ENCODE assay signal across 1 cellular context in the genomic region with DNA sequence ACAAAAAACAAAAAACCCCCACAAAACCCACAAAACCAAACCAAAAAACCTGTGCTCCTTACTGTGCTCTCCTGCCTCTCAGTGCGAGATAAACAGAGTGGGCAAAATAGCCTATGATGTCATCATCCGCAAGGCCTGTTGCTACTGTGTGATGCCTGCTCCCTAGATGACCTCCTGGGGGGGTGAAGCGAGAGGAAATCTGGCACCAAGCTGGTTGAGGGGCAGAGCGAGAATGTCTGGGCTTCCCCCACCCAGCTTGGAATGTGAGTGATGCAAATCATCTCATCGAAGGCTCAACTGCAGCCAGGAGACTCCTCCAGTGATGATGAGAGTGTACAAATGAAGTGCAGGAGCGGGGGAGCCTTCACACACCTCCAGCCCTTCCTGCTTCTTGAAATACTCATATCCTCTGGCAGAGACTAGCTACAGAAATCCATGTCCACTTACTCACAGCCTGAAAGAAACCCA.
TF ChIP-seq lines count a peak whose summit lies in the region.

No MANE protein-coding gene starts in this region.

TF ChIP-seq in GM12878, 131 proteins besides CTCF, POLR2A, EP300 and RAD21 (continues in another document):
- TF ChIP-seq, protein P1, sequence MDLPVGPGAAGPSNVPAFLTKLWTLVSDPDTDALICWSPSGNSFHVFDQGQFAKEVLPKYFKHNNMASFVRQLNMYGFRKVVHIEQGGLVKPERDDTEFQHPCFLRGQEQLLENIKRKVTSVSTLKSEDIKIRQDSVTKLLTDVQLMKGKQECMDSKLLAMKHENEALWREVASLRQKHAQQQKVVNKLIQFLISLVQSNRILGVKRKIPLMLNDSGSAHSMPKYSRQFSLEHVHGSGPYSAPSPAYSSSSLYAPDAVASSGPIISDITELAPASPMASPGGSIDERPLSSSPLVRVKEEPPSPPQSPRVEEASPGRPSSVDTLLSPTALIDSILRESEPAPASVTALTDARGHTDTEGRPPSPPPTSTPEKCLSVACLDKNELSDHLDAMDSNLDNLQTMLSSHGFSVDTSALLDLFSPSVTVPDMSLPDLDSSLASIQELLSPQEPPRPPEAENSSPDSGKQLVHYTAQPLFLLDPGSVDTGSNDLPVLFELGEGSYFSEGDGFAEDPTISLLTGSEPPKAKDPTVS (IDR thresholded peaks at IDR 0.05; ENCODE audit: low read depth, low read length), result no peak
- TF ChIP-seq BMI1 (IDR thresholded peaks at IDR 0.05; ENCODE audit: borderline replicate concordance) (no peak), BACH1 (IDR thresholded peaks at IDR 0.05; ENCODE audit: borderline replicate concordance) (no peak), NFXL1 (IDR thresholded peaks at IDR 0.05; ENCODE audit: borderline replicate concordance) (no peak), CHD1 (IDR thresholded peaks at IDR 0.05; ENCODE audit: low read depth, low read length) (no peak), ZZZ3 (IDR thresholded peaks at IDR 0.05; ENCODE audit: control insufficient read depth, insufficient read length, low read depth) (no peak), MTA3 (IDR thresholded peaks at IDR 0.05; ENCODE audit: borderline replicate concordance, low read length) (no peak), ZBED1 (IDR thresholded peaks at IDR 0.05; ENCODE audit: borderline replicate concordance) (no peak), DPF2 (IDR thresholded peaks at IDR 0.05) (no peak), PAX5 (IDR thresholded peaks at IDR 0.05; ENCODE audit: borderline replicate concordance, low read depth, low read length) (peak; percentile 38; the same call in 1 of the 2 replicates), FOS (IDR thresholded peaks at IDR 0.05; ENCODE audit: borderline replicate concordance, extremely low read depth, insufficient read length) (no peak), ETV6 (conservative IDR thresholded peaks at IDR 0.05 in 1 of 2, IDR thresholded peaks at IDR 0.05 in 1 of 2; ENCODE audit: borderline replicate concordance in 1 of 2, low read depth in 1 of 2) (no peak), POU2F2 (IDR thresholded peaks at IDR 0.05; ENCODE audit: borderline replicate concordance, low read depth, low read length) (0 out of 3 replicates have a peak, but pooled peaks have one; percentile 35), IRF4 (IDR thresholded peaks at IDR 0.05; ENCODE audit: low read depth, low read length) (no peak), HDGF (IDR thresholded peaks at IDR 0.05) (no peak), EED (IDR thresholded peaks at IDR 0.05; ENCODE audit: low read depth) (0 out of 2 replicates have a peak, but pooled peaks have one; percentile 32)
- TF ChIP-seq, protein P2, sequence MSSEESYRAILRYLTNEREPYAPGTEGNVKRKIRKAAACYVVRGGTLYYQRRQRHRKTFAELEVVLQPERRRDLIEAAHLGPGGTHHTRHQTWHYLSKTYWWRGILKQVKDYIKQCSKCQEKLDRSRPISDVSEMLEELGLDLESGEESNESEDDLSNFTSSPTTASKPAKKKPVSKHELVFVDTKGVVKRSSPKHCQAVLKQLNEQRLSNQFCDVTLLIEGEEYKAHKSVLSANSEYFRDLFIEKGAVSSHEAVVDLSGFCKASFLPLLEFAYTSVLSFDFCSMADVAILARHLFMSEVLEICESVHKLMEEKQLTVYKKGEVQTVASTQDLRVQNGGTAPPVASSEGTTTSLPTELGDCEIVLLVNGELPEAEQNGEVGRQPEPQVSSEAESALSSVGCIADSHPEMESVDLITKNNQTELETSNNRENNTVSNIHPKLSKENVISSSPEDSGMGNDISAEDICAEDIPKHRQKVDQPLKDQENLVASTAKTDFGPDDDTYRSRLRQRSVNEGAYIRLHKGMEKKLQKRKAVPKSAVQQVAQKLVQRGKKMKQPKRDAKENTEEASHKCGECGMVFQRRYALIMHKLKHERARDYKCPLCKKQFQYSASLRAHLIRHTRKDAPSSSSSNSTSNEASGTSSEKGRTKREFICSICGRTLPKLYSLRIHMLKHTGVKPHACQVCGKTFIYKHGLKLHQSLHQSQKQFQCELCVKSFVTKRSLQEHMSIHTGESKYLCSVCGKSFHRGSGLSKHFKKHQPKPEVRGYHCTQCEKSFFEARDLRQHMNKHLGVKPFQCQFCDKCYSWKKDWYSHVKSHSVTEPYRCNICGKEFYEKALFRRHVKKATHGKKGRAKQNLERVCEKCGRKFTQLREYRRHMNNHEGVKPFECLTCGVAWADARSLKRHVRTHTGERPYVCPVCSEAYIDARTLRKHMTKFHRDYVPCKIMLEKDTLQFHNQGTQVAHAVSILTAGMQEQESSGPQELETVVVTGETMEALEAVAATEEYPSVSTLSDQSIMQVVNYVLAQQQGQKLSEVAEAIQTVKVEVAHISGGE (CRISPR knock-in tag; IDR thresholded peaks at IDR 0.05), result no peak
- TF ChIP-seq, protein P3, sequence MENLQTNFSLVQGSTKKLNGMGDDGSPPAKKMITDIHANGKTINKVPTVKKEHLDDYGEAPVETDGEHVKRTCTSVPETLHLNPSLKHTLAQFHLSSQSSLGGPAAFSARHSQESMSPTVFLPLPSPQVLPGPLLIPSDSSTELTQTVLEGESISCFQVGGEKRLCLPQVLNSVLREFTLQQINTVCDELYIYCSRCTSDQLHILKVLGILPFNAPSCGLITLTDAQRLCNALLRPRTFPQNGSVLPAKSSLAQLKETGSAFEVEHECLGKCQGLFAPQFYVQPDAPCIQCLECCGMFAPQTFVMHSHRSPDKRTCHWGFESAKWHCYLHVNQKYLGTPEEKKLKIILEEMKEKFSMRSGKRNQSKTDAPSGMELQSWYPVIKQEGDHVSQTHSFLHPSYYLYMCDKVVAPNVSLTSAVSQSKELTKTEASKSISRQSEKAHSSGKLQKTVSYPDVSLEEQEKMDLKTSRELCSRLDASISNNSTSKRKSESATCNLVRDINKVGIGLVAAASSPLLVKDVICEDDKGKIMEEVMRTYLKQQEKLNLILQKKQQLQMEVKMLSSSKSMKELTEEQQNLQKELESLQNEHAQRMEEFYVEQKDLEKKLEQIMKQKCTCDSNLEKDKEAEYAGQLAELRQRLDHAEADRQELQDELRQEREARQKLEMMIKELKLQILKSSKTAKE (IDR thresholded peaks at IDR 0.05; ENCODE audit: low read depth, poor library complexity, severe bottlenecking), result peak; percentile 21
- TF ChIP-seq, protein P4, sequence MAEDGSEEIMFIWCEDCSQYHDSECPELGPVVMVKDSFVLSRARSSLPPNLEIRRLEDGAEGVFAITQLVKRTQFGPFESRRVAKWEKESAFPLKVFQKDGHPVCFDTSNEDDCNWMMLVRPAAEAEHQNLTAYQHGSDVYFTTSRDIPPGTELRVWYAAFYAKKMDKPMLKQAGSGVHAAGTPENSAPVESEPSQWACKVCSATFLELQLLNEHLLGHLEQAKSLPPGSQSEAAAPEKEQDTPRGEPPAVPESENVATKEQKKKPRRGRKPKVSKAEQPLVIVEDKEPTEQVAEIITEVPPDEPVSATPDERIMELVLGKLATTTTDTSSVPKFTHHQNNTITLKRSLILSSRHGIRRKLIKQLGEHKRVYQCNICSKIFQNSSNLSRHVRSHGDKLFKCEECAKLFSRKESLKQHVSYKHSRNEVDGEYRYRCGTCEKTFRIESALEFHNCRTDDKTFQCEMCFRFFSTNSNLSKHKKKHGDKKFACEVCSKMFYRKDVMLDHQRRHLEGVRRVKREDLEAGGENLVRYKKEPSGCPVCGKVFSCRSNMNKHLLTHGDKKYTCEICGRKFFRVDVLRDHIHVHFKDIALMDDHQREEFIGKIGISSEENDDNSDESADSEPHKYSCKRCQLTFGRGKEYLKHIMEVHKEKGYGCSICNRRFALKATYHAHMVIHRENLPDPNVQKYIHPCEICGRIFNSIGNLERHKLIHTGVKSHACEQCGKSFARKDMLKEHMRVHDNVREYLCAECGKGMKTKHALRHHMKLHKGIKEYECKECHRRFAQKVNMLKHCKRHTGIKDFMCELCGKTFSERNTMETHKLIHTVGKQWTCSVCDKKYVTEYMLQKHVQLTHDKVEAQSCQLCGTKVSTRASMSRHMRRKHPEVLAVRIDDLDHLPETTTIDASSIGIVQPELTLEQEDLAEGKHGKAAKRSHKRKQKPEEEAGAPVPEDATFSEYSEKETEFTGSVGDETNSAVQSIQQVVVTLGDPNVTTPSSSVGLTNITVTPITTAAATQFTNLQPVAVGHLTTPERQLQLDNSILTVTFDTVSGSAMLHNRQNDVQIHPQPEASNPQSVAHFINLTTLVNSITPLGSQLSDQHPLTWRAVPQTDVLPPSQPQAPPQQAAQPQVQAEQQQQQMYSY (CRISPR knock-in tag; IDR thresholded peaks at IDR 0.05), result no peak
- TF ChIP-seq, protein P5, sequence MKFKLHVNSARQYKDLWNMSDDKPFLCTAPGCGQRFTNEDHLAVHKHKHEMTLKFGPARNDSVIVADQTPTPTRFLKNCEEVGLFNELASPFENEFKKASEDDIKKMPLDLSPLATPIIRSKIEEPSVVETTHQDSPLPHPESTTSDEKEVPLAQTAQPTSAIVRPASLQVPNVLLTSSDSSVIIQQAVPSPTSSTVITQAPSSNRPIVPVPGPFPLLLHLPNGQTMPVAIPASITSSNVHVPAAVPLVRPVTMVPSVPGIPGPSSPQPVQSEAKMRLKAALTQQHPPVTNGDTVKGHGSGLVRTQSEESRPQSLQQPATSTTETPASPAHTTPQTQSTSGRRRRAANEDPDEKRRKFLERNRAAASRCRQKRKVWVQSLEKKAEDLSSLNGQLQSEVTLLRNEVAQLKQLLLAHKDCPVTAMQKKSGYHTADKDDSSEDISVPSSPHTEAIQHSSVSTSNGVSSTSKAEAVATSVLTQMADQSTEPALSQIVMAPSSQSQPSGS (IDR thresholded peaks at IDR 0.05; ENCODE audit: low read length), result peak; percentile 87
- TF ChIP-seq, protein P6, sequence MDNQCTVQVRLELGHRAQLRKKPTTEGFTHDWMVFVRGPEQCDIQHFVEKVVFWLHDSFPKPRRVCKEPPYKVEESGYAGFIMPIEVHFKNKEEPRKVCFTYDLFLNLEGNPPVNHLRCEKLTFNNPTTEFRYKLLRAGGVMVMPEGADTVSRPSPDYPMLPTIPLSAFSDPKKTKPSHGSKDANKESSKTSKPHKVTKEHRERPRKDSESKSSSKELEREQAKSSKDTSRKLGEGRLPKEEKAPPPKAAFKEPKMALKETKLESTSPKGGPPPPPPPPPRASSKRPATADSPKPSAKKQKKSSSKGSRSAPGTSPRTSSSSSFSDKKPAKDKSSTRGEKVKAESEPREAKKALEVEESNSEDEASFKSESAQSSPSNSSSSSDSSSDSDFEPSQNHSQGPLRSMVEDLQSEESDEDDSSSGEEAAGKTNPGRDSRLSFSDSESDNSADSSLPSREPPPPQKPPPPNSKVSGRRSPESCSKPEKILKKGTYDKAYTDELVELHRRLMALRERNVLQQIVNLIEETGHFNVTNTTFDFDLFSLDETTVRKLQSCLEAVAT (IDR thresholded peaks at IDR 0.05), result no peak
- TF ChIP-seq, protein P7, sequence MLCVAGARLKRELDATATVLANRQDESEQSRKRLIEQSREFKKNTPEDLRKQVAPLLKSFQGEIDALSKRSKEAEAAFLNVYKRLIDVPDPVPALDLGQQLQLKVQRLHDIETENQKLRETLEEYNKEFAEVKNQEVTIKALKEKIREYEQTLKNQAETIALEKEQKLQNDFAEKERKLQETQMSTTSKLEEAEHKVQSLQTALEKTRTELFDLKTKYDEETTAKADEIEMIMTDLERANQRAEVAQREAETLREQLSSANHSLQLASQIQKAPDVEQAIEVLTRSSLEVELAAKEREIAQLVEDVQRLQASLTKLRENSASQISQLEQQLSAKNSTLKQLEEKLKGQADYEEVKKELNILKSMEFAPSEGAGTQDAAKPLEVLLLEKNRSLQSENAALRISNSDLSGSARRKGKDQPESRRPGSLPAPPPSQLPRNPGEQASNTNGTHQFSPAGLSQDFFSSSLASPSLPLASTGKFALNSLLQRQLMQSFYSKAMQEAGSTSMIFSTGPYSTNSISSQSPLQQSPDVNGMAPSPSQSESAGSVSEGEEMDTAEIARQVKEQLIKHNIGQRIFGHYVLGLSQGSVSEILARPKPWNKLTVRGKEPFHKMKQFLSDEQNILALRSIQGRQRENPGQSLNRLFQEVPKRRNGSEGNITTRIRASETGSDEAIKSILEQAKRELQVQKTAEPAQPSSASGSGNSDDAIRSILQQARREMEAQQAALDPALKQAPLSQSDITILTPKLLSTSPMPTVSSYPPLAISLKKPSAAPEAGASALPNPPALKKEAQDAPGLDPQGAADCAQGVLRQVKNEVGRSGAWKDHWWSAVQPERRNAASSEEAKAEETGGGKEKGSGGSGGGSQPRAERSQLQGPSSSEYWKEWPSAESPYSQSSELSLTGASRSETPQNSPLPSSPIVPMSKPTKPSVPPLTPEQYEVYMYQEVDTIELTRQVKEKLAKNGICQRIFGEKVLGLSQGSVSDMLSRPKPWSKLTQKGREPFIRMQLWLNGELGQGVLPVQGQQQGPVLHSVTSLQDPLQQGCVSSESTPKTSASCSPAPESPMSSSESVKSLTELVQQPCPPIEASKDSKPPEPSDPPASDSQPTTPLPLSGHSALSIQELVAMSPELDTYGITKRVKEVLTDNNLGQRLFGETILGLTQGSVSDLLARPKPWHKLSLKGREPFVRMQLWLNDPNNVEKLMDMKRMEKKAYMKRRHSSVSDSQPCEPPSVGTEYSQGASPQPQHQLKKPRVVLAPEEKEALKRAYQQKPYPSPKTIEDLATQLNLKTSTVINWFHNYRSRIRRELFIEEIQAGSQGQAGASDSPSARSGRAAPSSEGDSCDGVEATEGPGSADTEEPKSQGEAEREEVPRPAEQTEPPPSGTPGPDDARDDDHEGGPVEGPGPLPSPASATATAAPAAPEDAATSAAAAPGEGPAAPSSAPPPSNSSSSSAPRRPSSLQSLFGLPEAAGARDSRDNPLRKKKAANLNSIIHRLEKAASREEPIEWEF (IDR thresholded peaks at IDR 0.05; ENCODE audit: insufficient replicate concordance, low read depth, low read length), result no peak
- TF ChIP-seq, protein P8, sequence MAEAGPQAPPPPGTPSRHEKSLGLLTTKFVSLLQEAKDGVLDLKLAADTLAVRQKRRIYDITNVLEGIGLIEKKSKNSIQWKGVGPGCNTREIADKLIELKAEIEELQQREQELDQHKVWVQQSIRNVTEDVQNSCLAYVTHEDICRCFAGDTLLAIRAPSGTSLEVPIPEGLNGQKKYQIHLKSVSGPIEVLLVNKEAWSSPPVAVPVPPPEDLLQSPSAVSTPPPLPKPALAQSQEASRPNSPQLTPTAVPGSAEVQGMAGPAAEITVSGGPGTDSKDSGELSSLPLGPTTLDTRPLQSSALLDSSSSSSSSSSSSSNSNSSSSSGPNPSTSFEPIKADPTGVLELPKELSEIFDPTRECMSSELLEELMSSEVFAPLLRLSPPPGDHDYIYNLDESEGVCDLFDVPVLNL (IDR thresholded peaks at IDR 0.05; ENCODE audit: low read depth, low read length), result no peak
